In genomic region chr17:33436321-33436720, GRCh38 we compare ENCODE assay signal across 1 cellular context.
TF ChIP-seq lines count a peak whose summit lies in the region.

No MANE protein-coding gene starts in this region.

TF ChIP-seq in SK-N-SH treated with all-trans-retinoic acid at 6 μM for 48 hours, 23 proteins besides CTCF, POLR2A, EP300 and RAD21 (continued from another document):
- TF ChIP-seq TSHZ2 (CRISPR knock-in tag; IDR thresholded peaks at IDR 0.05): no peak
- TF ChIP-seq ZNF8 (CRISPR knock-in tag; IDR thresholded peaks at IDR 0.05): no peak
- no peak for TF ChIP-seq PPARA (CRISPR knock-in tag; IDR thresholded peaks at IDR 0.05; ENCODE audit: borderline replicate concordance)
- TF ChIP-seq BACH2 (CRISPR knock-in tag; IDR thresholded peaks at IDR 0.05; ENCODE audit: borderline replicate concordance): no peak
